1 cellular context compared by ENCODE assay signal in the genomic region with DNA sequence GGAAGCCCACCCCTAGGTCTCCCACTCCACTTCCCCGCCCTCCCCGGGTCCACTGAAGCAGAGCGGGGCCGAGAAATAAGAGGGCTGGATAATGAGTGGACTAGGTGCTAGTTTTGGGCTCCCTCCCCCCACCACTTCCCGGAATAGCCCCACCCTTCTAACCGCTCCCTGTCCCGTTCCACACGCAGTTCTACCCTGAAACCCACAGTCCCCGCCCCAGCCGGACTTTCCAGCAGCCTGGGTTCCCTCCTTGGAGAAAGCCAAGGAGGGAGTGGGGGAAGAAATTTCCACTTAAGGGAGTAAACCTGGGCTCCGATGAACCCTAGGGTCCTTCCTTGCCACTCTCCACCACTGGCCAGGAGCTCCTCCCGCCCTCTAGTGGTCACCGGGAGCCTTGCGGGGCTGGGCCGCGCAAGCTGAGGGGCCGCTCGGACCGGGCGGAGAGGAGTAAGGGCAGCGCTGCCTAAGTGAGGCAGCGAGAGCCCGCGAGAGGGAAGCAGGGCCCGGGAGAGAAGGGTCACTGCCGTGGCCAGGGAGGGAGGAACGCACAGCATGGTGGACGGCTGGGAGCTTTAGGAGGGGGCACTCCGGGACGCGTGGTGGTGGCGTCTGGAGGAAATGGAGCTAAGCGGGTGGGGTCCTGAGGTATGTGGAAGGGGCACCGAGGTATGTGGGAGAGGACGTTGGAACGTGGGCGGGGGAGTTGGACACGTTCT.
TF ChIP-seq lines count a peak whose summit lies in the region.

No MANE protein-coding gene starts in this region.

TF ChIP-seq in GM23338, 12 proteins besides CTCF, POLR2A, EP300 and RAD21 (continued from another document):
- TF ChIP-seq, protein P1, sequence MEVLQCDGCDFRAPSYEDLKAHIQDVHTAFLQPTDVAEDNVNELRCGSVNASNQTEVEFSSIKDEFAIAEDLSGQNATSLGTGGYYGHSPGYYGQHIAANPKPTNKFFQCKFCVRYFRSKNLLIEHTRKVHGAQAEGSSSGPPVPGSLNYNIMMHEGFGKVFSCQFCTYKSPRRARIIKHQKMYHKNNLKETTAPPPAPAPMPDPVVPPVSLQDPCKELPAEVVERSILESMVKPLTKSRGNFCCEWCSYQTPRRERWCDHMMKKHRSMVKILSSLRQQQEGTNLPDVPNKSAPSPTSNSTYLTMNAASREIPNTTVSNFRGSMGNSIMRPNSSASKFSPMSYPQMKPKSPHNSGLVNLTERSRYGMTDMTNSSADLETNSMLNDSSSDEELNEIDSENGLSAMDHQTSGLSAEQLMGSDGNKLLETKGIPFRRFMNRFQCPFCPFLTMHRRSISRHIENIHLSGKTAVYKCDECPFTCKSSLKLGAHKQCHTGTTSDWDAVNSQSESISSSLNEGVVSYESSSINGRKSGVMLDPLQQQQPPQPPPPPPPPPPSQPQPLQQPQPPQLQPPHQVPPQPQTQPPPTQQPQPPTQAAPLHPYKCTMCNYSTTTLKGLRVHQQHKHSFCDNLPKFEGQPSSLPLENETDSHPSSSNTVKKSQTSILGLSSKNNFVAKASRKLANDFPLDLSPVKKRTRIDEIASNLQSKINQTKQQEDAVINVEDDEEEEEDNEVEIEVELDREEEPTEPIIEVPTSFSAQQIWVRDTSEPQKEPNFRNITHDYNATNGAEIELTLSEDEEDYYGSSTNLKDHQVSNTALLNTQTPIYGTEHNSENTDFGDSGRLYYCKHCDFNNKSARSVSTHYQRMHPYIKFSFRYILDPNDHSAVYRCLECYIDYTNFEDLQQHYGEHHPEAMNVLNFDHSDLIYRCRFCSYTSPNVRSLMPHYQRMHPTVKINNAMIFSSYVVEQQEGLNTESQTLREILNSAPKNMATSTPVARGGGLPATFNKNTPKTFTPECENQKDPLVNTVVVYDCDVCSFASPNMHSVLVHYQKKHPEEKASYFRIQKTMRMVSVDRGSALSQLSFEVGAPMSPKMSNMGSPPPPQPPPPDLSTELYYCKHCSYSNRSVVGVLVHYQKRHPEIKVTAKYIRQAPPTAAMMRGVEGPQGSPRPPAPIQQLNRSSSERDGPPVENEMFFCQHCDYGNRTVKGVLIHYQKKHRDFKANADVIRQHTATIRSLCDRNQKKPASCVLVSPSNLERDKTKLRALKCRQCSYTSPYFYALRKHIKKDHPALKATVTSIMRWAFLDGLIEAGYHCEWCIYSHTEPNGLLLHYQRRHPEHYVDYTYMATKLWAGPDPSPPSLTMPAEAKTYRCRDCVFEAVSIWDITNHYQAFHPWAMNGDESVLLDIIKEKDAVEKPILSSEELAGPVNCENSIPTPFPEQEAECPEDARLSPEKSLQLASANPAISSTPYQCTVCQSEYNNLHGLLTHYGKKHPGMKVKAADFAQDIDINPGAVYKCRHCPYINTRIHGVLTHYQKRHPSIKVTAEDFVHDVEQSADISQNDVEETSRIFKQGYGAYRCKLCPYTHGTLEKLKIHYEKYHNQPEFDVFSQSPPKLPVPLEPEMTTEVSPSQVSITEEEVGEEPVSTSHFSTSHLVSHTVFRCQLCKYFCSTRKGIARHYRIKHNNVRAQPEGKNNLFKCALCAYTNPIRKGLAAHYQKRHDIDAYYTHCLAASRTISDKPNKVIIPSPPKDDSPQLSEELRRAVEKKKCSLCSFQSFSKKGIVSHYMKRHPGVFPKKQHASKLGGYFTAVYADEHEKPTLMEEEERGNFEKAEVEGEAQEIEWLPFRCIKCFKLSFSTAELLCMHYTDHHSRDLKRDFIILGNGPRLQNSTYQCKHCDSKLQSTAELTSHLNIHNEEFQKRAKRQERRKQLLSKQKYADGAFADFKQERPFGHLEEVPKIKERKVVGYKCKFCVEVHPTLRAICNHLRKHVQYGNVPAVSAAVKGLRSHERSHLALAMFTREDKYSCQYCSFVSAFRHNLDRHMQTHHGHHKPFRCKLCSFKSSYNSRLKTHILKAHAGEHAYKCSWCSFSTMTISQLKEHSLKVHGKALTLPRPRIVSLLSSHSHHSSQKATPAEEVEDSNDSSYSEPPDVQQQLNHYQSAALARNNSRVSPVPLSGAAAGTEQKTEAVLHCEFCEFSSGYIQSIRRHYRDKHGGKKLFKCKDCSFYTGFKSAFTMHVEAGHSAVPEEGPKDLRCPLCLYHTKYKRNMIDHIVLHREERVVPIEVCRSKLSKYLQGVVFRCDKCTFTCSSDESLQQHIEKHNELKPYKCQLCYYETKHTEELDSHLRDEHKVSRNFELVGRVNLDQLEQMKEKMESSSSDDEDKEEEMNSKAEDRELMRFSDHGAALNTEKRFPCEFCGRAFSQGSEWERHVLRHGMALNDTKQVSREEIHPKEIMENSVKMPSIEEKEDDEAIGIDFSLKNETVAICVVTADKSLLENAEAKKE (CRISPR knock-in tag; IDR thresholded peaks at IDR 0.05), result no peak
- TF ChIP-seq ZNF114 (CRISPR knock-in tag; IDR thresholded peaks at IDR 0.05), result no peak
